Comparison of ENCODE assay signal across 11 cellular contexts in genomic region chr10:72295330-72295910, GRCh38. TPM values are rescaled to one million over a fixed set of nuclear protein-coding genes. Genes with fewer than 3 reads are reported as not detected.
DNase-seq lines count a peak whose midpoint lies in the region; ATAC-seq and TF ChIP-seq lines count a peak whose summit lies in the region.
"Had no signal": no experiment of that assay in that cellular context is flagged by ENCODE, and none has a peak within 500 bp of the region (broad histone marks: within the 10 kb centered on the region; RNA-seq: fewer than 3 reads in every experiment).

No MANE protein-coding gene starts in this region.

- peak overlapping the region; percentile 83 for H3K4me3 Mint-ChIP-seq in activated naive CD4-positive, alpha-beta T cell treated with anti-CD3 and anti-CD28 coated beads, Interleukin-2, amount 10 ng/mL, durations not matched to agents 7 days and 5 days
- H3K4me3 Mint-ChIP-seq in activated CD4-positive, alpha-beta memory T cell treated with anti-CD3 and anti-CD28 coated beads for 36 hours: peak overlapping the region; percentile 58
- H3K4me3 Mint-ChIP-seq in immature natural killer cell (peak overlapping the region in 4 of 5 donors; percentile 36 to 69 (median 43)), type B pancreatic cell (peak overlapping the region; percentile 75)

- TF ChIP-seq CTCF in type B pancreatic cell (conservative IDR thresholded peaks at IDR 0.05): no peak

- no peak for ATAC-seq in GM19397 (IDR thresholded peaks at IDR 0.05; ENCODE audit: unreplicated experiment)
- ATAC-seq: mucosa of descending colon had no signal

- peak overlapping the region; percentile 98 for H3K27ac Mint-ChIP-seq in activated naive CD4-positive, alpha-beta T cell treated with anti-CD3 and anti-CD28 coated beads, Interleukin-2, amount 10 ng/mL, durations not matched to agents 7 days and 5 days
- peak overlapping the region; percentile 100 for H3K27ac Mint-ChIP-seq in activated CD4-positive, alpha-beta memory T cell treated with anti-CD3 and anti-CD28 coated beads for 36 hours
- H3K27ac Mint-ChIP-seq in immature natural killer cell (peak overlapping the region; percentile 57 to 100 (median 92)), type B pancreatic cell (peak overlapping the region; percentile 96)

- no peaks in the 10 kb centered on the region for H3K9me3 Mint-ChIP-seq in activated naive CD4-positive, alpha-beta T cell treated with anti-CD3 and anti-CD28 coated beads, Interleukin-2, amount 10 ng/mL, durations not matched to agents 7 days and 5 days
- H3K9me3 Mint-ChIP-seq in activated CD4-positive, alpha-beta memory T cell treated with anti-CD3 and anti-CD28 coated beads for 36 hours: no peaks in the 10 kb centered on the region
- H3K9me3 Mint-ChIP-seq in immature natural killer cell: peaks cover 0 to 4% (median 0%) of the 10 kb centered on the region in 6 donors
- no peaks in the 10 kb centered on the region for H3K9me3 Mint-ChIP-seq in type B pancreatic cell

- H3K4me1 Mint-ChIP-seq in activated naive CD4-positive, alpha-beta T cell treated with anti-CD3 and anti-CD28 coated beads, Interleukin-2, amount 10 ng/mL, durations not matched to agents 7 days and 5 days: peaks cover 87% of the 10 kb centered on the region
- H3K4me1 Mint-ChIP-seq in activated CD4-positive, alpha-beta memory T cell treated with anti-CD3 and anti-CD28 coated beads for 36 hours (ENCODE audit: low read depth): peaks cover 72% of the 10 kb centered on the region
- H3K4me1 Mint-ChIP-seq in immature natural killer cell (peaks cover 53 to 61% of the 10 kb centered on the region in 2 donors), type B pancreatic cell (ENCODE audit: unreplicated experiment) (peaks cover 29% of the 10 kb centered on the region)

- POLR2A ChIA-PET in activated CD4-positive, alpha-beta memory T cell treated with anti-CD3 and anti-CD28 coated beads for 36 hours (lab: Charles Lee): interaction anchor here (1.0 to 10.6 kb wide), 10 partner anchors 9 to 39 kb away, joined by 3 to 263 read pairs (median 41); partner anchors contain the start of gene DDIT4

- no peak for DNase-seq in activated naive CD4-positive, alpha-beta T cell treated with anti-CD3 and anti-CD28 coated beads, Interleukin-2, amount 10 ng/mL, durations not matched to agents 7 days and 5 days
- no peak for DNase-seq in activated naive CD4-positive, alpha-beta T cell treated with anti-CD3 and anti-CD28 coated beads, Interleukin-2, amount 50 U/mL, for 16 hours
- DNase-seq in activated CD4-positive, alpha-beta memory T cell treated with anti-CD3 and anti-CD28 coated beads for 36 hours: no peak
- DNase-seq in immature natural killer cell (no peak), type B pancreatic cell (ENCODE audit: extremely low spot score, unreplicated experiment) (no peak), NCI-H2196 treated with DMSO at 0.1 percent for 48 hours (lab: John Stamatoyannopoulos, UW; ENCODE audit: unreplicated experiment) (no peak), mesenteric fat pad (ENCODE audit: low spot score) (no peak)
- DNase-seq: amygdala, mucosa of descending colon, SHP77 treated with DMSO at 0.1 percent for 48 hours had no signal

- intact Hi-C loops in activated CD4-positive, alpha-beta memory T cell treated with anti-CD3 and anti-CD28 coated beads for 36 hours (cut with micrococcal nuclease): no loop called here

- CTCF ChIA-PET in activated naive CD4-positive, alpha-beta T cell treated with anti-CD3 and anti-CD28 coated beads, Interleukin-2, amount 10 ng/mL, durations not matched to agents 7 days and 5 days (lab: Charles Lee): no interaction called here
- CTCF ChIA-PET in activated CD4-positive, alpha-beta memory T cell treated with anti-CD3 and anti-CD28 coated beads for 36 hours (lab: Charles Lee): interaction anchor here (1.0 kb wide), 1 partner anchor 25 kb away, joined by 3 read pairs; no protein-coding TSS in a partner anchor

- peaks cover 9% of the 10 kb centered on the region for H3K36me3 Mint-ChIP-seq in activated naive CD4-positive, alpha-beta T cell treated with anti-CD3 and anti-CD28 coated beads, Interleukin-2, amount 10 ng/mL, durations not matched to agents 7 days and 5 days
- peaks cover 8% of the 10 kb centered on the region for H3K36me3 Mint-ChIP-seq in activated CD4-positive, alpha-beta memory T cell treated with anti-CD3 and anti-CD28 coated beads for 36 hours
- no peaks in the 10 kb centered on the region for H3K36me3 Mint-ChIP-seq in immature natural killer cell
- H3K36me3 Mint-ChIP-seq in type B pancreatic cell: no peaks in the 10 kb centered on the region

- no peaks in the 10 kb centered on the region for H3K27me3 Mint-ChIP-seq in activated naive CD4-positive, alpha-beta T cell treated with anti-CD3 and anti-CD28 coated beads, Interleukin-2, amount 10 ng/mL, durations not matched to agents 7 days and 5 days
- peaks cover 3% of the 10 kb centered on the region for H3K27me3 Mint-ChIP-seq in activated CD4-positive, alpha-beta memory T cell treated with anti-CD3 and anti-CD28 coated beads for 36 hours
- H3K27me3 Mint-ChIP-seq in immature natural killer cell (ENCODE audit: low read depth in 3 of 3) (peaks cover 13 to 23% (median 18%) of the 10 kb centered on the region in 3 donors), type B pancreatic cell (no peaks in the 10 kb centered on the region)

RNA-seq across cellular contexts. Expression of gene DDIT4, which starts 21.7 kb away (rescaled TPM):
- 100 to 1,000 TPM; 637 TPM for total RNA-seq in activated CD4-positive, alpha-beta memory T cell treated with anti-CD3 and anti-CD28 coated beads for 36 hours
- 100 to 1,000 TPM; 437 to 876 (median 450) TPM for polyA plus RNA-seq in immature natural killer cell
- total RNA-seq in type B pancreatic cell (ENCODE audit: low replicate concordance) (95.9 and 130 TPM in 2 replicates), mesenteric fat pad (236 TPM)

RNA-seq across cellular contexts. Expression of gene DNAJB12, which starts 59.3 kb away (rescaled TPM):
- total RNA-seq in activated CD4-positive, alpha-beta memory T cell treated with anti-CD3 and anti-CD28 coated beads for 36 hours: 10 to 100 TPM; 18.9 to 19.8 TPM
- 10 to 100 TPM; 12.2 to 32.0 (median 12.4) TPM for polyA plus RNA-seq in immature natural killer cell
- 30.6 and 34.3 TPM in 2 replicates for total RNA-seq in type B pancreatic cell (ENCODE audit: low replicate concordance)
- 37.7 TPM for total RNA-seq in mesenteric fat pad
